ENCODE assay signal across 9 cellular contexts in genomic region chr17:42266918-42267766, GRCh38. TPM values are rescaled to one million over a fixed set of nuclear protein-coding genes. Genes with fewer than 3 reads are reported as not detected.
DNase-seq lines count a peak whose midpoint lies in the region; ATAC-seq, FAIRE-seq and TF ChIP-seq lines count a peak whose summit lies in the region.
"Had no signal": no experiment of that assay in that cellular context is flagged by ENCODE, and none has a peak within 500 bp of the region (broad histone marks: within the 10 kb centered on the region; RNA-seq: fewer than 3 reads in every experiment).

No MANE protein-coding gene starts in this region.

- DNase-seq in HT1080 (ENCODE audit: low read depth) = peak; percentile 18
- peak; percentile 38 for DNase-seq in activated T-cell treated with anti-CD3 and anti-CD28 coated beads for 4 hours
- DNase-seq in foreskin melanocyte = peak; percentile 95
- no peak for DNase-seq in NCI-H2227 (lab: John Stamatoyannopoulos, UW; ENCODE audit: unreplicated experiment)
- no peak for DNase-seq in GM12892 (ENCODE audit: insufficient read length)
- DNase-seq: SHP77 had no signal

- ATAC-seq in HG03439 (IDR thresholded peaks at IDR 0.05; ENCODE audit: unreplicated experiment) (no peak), HG03342 (IDR thresholded peaks at IDR 0.05; ENCODE audit: unreplicated experiment) (no peak)

- FAIRE-seq in A204.1 (lab: Jason Lieb, UNC) = peak; percentile 46
- FAIRE-seq in GM12892 (lab: Jason Lieb, UNC) = no peak

- no peak for TF ChIP-seq POLR2A in GM12892 (IDR thresholded peaks at IDR 0.05; ENCODE audit: low read depth, low read length)

RNA-seq across cellular contexts. Expression of gene STAT5B, which starts 9.0 kb away (rescaled TPM):
- total RNA-seq in HT1080 (2014; rRNA removed; shearing (Covaris generic)) = 18.1 and 21.8 TPM in 2 replicates
- 16.4 and 20.4 TPM in 2 replicates for polyA plus RNA-seq in HT1080 (2015; cell fraction: cytosol; rRNA removed)
- 47.0 and 47.7 TPM in 2 replicates for polyA plus RNA-seq in HT1080 (2015; cell fraction: nucleus; rRNA removed)
- polyA plus RNA-seq in GM12892 (2012; ENCODE audit: missing spikeins) = 40.7 TPM

RNA-seq across cellular contexts. Expression of gene STAT5A, which starts 21.2 kb away (rescaled TPM):
- 1.1 and 1.7 TPM in 2 replicates for total RNA-seq in HT1080 (2014; rRNA removed; shearing (Covaris generic))
- polyA plus RNA-seq in HT1080 (2015; cell fraction: cytosol; rRNA removed) = 1.6 and 1.9 TPM in 2 replicates
- 3.8 and 4.6 TPM in 2 replicates for polyA plus RNA-seq in HT1080 (2015; cell fraction: nucleus; rRNA removed)
- polyA plus RNA-seq in GM12892 (2012; ENCODE audit: missing spikeins) = 48.4 TPM

Comparison
In these comparisons a context has a peak if more than half of its experiments do, and no peak if none do; other contexts are left out.
1. DNase-seq: peak in HT1080 (single experiment), activated T-cell treated with anti-CD3 and anti-CD28 coated beads for 4 hours (single experiment) and foreskin melanocyte (single experiment); none in NCI-H2227 (single experiment) and GM12892 (single experiment).